Comparison of ENCODE assay signal across 1 cellular context in the genomic region with DNA sequence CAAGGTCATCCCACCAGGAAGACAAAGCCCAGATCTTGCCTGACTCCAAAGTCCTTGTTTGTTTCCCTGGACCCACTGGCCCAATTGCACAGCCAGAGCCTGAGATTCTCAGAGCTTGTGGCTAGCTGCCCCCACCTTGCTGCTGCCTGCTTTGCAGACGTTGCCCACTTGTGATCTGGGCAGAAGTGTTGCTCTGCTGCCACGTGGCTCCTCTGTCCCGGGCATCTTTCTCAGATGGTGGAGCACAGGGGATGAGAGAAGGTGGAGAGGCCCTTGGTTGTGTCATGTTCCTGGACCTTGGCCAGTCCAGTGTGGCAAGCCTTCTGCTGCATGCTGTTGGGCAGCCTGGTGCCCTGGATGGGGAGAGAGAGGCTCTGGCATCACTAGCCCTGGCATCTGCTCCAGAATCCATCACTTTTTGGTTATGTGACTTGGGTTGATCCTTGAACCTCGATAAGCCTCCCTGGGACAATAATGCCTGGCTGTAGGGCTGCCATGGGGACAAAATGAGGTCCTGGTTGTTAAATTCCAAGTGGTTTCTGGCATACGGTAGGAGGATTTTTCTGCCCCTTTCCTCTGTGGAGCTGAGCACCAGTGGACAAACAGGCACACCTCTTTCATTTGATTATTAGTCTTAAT.
A peak's percentile ranks its signal among the peaks of the same experiment; 100 is the strongest.
TF ChIP-seq lines count a peak whose summit lies in the region.

No MANE protein-coding gene starts in this region.

TF ChIP-seq in HepG2, 621 proteins besides CTCF, POLR2A, EP300 and RAD21 (continued from another document and continues in another):
- TF ChIP-seq, protein P1, sequence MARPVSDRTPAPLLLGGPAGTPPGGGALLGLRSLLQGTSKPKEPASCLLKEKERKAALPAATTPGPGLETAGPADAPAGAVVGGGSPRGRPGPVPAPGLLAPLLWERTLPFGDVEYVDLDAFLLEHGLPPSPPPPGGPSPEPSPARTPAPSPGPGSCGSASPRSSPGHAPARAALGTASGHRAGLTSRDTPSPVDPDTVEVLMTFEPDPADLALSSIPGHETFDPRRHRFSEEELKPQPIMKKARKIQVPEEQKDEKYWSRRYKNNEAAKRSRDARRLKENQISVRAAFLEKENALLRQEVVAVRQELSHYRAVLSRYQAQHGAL (CRISPR knock-in tag; IDR thresholded peaks at IDR 0.05; ENCODE audit: not compliant biosample characterization), result no peak
- peak; percentile 27; the same call in 1 of the 2 replicates for TF ChIP-seq POLR2AphosphoS5 (IDR thresholded peaks at IDR 0.05; ENCODE audit: low read depth, low read length)
- TF ChIP-seq RXRA (CRISPR knock-in tag; IDR thresholded peaks at IDR 0.05), result peak; percentile 46
- peak; percentile 64; the same call in 1 of the 2 replicates for TF ChIP-seq ZFP37 (CRISPR knock-in tag; IDR thresholded peaks at IDR 0.05; ENCODE audit: borderline replicate concordance)
- no peak for TF ChIP-seq SAFB2 (CRISPR knock-in tag; IDR thresholded peaks at IDR 0.05; ENCODE audit: borderline replicate concordance, low read depth)
- TF ChIP-seq, protein P2, sequence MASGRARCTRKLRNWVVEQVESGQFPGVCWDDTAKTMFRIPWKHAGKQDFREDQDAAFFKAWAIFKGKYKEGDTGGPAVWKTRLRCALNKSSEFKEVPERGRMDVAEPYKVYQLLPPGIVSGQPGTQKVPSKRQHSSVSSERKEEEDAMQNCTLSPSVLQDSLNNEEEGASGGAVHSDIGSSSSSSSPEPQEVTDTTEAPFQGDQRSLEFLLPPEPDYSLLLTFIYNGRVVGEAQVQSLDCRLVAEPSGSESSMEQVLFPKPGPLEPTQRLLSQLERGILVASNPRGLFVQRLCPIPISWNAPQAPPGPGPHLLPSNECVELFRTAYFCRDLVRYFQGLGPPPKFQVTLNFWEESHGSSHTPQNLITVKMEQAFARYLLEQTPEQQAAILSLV (CRISPR knock-in tag; IDR thresholded peaks at IDR 0.05; ENCODE audit: borderline replicate concordance), result 0 out of 2 replicates have a peak, but pooled peaks have one; percentile 37
- TF ChIP-seq, protein P3, sequence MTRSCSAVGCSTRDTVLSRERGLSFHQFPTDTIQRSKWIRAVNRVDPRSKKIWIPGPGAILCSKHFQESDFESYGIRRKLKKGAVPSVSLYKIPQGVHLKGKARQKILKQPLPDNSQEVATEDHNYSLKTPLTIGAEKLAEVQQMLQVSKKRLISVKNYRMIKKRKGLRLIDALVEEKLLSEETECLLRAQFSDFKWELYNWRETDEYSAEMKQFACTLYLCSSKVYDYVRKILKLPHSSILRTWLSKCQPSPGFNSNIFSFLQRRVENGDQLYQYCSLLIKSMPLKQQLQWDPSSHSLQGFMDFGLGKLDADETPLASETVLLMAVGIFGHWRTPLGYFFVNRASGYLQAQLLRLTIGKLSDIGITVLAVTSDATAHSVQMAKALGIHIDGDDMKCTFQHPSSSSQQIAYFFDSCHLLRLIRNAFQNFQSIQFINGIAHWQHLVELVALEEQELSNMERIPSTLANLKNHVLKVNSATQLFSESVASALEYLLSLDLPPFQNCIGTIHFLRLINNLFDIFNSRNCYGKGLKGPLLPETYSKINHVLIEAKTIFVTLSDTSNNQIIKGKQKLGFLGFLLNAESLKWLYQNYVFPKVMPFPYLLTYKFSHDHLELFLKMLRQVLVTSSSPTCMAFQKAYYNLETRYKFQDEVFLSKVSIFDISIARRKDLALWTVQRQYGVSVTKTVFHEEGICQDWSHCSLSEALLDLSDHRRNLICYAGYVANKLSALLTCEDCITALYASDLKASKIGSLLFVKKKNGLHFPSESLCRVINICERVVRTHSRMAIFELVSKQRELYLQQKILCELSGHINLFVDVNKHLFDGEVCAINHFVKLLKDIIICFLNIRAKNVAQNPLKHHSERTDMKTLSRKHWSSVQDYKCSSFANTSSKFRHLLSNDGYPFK (CRISPR knock-in tag; IDR thresholded peaks at IDR 0.05; ENCODE audit: borderline replicate concordance), result no peak
- TF ChIP-seq ZNF24 (IDR thresholded peaks at IDR 0.05), result no peak
- TF ChIP-seq GABPB1 (CRISPR knock-in tag; IDR thresholded peaks at IDR 0.05), result 0 out of 2 replicates have a peak, but pooled peaks have one; percentile 26
- TF ChIP-seq ZSCAN30 (CRISPR knock-in tag; IDR thresholded peaks at IDR 0.05), result no peak
- TF ChIP-seq ZNF496 (CRISPR knock-in tag; IDR thresholded peaks at IDR 0.05; ENCODE audit: insufficient replicate concordance), result no peak
- TF ChIP-seq SKI (IDR thresholded peaks at IDR 0.05; ENCODE audit: partially characterized antibody), result no peak
- TF ChIP-seq, protein P4, sequence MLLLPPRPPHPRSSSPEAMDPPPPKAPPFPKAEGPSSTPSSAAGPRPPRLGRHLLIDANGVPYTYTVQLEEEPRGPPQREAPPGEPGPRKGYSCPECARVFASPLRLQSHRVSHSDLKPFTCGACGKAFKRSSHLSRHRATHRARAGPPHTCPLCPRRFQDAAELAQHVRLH (CRISPR knock-in tag; IDR thresholded peaks at IDR 0.05; ENCODE audit: borderline replicate concordance, low read depth), result peak; percentile 32; the same call in 1 of the 2 replicates
- no peak for TF ChIP-seq ZNF777 (CRISPR knock-in tag; IDR thresholded peaks at IDR 0.05)
- no peak for TF ChIP-seq MEIS1 (CRISPR knock-in tag; IDR thresholded peaks at IDR 0.05; ENCODE audit: borderline replicate concordance)
- no peak for TF ChIP-seq SCMH1 (CRISPR knock-in tag; IDR thresholded peaks at IDR 0.05; ENCODE audit: borderline replicate concordance)
- no peak for TF ChIP-seq ARHGAP35 (CRISPR knock-in tag; IDR thresholded peaks at IDR 0.05; ENCODE audit: borderline replicate concordance)
- TF ChIP-seq, protein P5, sequence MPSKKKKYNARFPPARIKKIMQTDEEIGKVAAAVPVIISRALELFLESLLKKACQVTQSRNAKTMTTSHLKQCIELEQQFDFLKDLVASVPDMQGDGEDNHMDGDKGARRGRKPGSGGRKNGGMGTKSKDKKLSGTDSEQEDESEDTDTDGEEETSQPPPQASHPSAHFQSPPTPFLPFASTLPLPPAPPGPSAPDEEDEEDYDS (CRISPR knock-in tag; IDR thresholded peaks at IDR 0.05), result 0 out of 2 replicates have a peak, but pooled peaks have one; percentile 29
- no peak for TF ChIP-seq KDM2A (CRISPR knock-in tag; IDR thresholded peaks at IDR 0.05; ENCODE audit: borderline replicate concordance, low read depth)
- TF ChIP-seq ZNF367 (CRISPR knock-in tag; IDR thresholded peaks at IDR 0.05; ENCODE audit: borderline replicate concordance), result no peak
- TF ChIP-seq SMAD3 (CRISPR knock-in tag; IDR thresholded peaks at IDR 0.05), result peak; percentile 55; the same call in 1 of the 2 replicates
- TF ChIP-seq PRPF4 (IDR thresholded peaks at IDR 0.05; ENCODE audit: low read depth, low read length, poor library complexity, severe bottlenecking), result no peak
- TF ChIP-seq, protein P6, sequence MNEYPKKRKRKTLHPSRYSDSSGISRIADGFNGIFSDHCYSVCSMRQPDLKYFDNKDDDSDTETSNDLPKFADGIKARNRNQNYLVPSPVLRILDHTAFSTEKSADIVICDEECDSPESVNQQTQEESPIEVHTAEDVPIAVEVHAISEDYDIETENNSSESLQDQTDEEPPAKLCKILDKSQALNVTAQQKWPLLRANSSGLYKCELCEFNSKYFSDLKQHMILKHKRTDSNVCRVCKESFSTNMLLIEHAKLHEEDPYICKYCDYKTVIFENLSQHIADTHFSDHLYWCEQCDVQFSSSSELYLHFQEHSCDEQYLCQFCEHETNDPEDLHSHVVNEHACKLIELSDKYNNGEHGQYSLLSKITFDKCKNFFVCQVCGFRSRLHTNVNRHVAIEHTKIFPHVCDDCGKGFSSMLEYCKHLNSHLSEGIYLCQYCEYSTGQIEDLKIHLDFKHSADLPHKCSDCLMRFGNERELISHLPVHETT (CRISPR knock-in tag; conservative IDR thresholded peaks at IDR 0.05), result no peak
- TF ChIP-seq ZNF879 (CRISPR knock-in tag; IDR thresholded peaks at IDR 0.05), result no peak
- peak; percentile 41; the same call in 1 of the 2 replicates for TF ChIP-seq THAP11 (CRISPR knock-in tag; IDR thresholded peaks at IDR 0.05)
- no peak for TF ChIP-seq RORA (CRISPR knock-in tag; IDR thresholded peaks at IDR 0.05)
- TF ChIP-seq DNMT1 (CRISPR knock-in tag; IDR thresholded peaks at IDR 0.05), result peak; percentile 69; the same call in 1 of the 2 replicates
- TF ChIP-seq, protein P7, sequence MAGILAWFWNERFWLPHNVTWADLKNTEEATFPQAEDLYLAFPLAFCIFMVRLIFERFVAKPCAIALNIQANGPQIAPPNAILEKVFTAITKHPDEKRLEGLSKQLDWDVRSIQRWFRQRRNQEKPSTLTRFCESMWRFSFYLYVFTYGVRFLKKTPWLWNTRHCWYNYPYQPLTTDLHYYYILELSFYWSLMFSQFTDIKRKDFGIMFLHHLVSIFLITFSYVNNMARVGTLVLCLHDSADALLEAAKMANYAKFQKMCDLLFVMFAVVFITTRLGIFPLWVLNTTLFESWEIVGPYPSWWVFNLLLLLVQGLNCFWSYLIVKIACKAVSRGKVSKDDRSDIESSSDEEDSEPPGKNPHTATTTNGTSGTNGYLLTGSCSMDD (CRISPR knock-in tag; IDR thresholded peaks at IDR 0.05), result no peak
- TF ChIP-seq, protein P8, sequence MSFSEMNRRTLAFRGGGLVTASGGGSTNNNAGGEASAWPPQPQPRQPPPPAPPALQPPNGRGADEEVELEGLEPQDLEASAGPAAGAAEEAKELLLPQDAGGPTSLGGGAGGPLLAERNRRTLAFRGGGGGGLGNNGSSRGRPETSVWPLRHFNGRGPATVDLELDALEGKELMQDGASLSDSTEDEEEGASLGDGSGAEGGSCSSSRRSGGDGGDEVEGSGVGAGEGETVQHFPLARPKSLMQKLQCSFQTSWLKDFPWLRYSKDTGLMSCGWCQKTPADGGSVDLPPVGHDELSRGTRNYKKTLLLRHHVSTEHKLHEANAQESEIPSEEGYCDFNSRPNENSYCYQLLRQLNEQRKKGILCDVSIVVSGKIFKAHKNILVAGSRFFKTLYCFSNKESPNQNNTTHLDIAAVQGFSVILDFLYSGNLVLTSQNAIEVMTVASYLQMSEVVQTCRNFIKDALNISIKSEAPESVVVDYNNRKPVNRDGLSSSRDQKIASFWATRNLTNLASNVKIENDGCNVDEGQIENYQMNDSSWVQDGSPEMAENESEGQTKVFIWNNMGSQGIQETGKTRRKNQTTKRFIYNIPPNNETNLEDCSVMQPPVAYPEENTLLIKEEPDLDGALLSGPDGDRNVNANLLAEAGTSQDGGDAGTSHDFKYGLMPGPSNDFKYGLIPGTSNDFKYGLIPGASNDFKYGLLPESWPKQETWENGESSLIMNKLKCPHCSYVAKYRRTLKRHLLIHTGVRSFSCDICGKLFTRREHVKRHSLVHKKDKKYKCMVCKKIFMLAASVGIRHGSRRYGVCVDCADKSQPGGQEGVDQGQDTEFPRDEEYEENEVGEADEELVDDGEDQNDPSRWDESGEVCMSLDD (CRISPR knock-in tag; IDR thresholded peaks at IDR 0.05; ENCODE audit: borderline replicate concordance), result no peak
- no peak for TF ChIP-seq ZNF567 (CRISPR knock-in tag; IDR thresholded peaks at IDR 0.05; ENCODE audit: borderline replicate concordance)
- no peak for TF ChIP-seq ZNF737 (CRISPR knock-in tag; IDR thresholded peaks at IDR 0.05; ENCODE audit: borderline replicate concordance)
- no peak for TF ChIP-seq NFRKB (IDR thresholded peaks at IDR 0.05)
- TF ChIP-seq, protein P9, sequence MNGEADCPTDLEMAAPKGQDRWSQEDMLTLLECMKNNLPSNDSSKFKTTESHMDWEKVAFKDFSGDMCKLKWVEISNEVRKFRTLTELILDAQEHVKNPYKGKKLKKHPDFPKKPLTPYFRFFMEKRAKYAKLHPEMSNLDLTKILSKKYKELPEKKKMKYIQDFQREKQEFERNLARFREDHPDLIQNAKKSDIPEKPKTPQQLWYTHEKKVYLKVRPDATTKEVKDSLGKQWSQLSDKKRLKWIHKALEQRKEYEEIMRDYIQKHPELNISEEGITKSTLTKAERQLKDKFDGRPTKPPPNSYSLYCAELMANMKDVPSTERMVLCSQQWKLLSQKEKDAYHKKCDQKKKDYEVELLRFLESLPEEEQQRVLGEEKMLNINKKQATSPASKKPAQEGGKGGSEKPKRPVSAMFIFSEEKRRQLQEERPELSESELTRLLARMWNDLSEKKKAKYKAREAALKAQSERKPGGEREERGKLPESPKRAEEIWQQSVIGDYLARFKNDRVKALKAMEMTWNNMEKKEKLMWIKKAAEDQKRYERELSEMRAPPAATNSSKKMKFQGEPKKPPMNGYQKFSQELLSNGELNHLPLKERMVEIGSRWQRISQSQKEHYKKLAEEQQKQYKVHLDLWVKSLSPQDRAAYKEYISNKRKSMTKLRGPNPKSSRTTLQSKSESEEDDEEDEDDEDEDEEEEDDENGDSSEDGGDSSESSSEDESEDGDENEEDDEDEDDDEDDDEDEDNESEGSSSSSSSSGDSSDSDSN (CRISPR knock-in tag; IDR thresholded peaks at IDR 0.05), result no peak; the same call in 1 of the 2 replicates
- peak; percentile 43; the same call in 1 of the 2 replicates for TF ChIP-seq TBX2 (CRISPR knock-in tag; IDR thresholded peaks at IDR 0.05; ENCODE audit: borderline replicate concordance)
- no peak for TF ChIP-seq CAMTA2 (CRISPR knock-in tag; IDR thresholded peaks at IDR 0.05; ENCODE audit: borderline replicate concordance)
- TF ChIP-seq, protein P10, sequence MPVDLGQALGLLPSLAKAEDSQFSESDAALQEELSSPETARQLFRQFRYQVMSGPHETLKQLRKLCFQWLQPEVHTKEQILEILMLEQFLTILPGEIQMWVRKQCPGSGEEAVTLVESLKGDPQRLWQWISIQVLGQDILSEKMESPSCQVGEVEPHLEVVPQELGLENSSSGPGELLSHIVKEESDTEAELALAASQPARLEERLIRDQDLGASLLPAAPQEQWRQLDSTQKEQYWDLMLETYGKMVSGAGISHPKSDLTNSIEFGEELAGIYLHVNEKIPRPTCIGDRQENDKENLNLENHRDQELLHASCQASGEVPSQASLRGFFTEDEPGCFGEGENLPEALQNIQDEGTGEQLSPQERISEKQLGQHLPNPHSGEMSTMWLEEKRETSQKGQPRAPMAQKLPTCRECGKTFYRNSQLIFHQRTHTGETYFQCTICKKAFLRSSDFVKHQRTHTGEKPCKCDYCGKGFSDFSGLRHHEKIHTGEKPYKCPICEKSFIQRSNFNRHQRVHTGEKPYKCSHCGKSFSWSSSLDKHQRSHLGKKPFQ (CRISPR knock-in tag; IDR thresholded peaks at IDR 0.05; ENCODE audit: insufficient replicate concordance), result no peak
- TF ChIP-seq, protein P11, sequence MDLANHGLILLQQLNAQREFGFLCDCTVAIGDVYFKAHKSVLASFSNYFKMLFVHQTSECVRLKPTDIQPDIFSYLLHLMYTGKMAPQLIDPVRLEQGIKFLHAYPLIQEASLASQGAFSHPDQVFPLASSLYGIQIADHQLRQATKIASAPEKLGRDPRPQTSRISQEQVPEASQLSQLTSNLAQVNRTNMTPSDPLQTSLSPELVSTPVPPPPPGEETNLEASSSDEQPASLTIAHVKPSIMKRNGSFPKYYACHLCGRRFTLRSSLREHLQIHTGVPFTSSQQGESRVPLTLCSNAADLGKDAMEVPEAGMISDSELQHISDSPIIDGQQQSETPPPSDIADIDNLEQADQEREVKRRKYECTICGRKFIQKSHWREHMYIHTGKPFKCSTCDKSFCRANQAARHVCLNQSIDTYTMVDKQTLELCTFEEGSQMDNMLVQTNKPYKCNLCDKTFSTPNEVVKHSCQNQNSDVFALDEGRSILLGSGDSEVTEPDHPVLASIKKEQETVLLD (CRISPR knock-in tag; IDR thresholded peaks at IDR 0.05; ENCODE audit: low read depth), result no peak
- no peak for TF ChIP-seq GLI4 (CRISPR knock-in tag; IDR thresholded peaks at IDR 0.05; ENCODE audit: borderline replicate concordance)
- TF ChIP-seq RNF2 (conservative IDR thresholded peaks at IDR 0.05; ENCODE audit: low read depth), result no peak
- TF ChIP-seq ATF7 (IDR thresholded peaks at IDR 0.05), result no peak
- TF ChIP-seq ATF7 (CRISPR knock-in tag; IDR thresholded peaks at IDR 0.05), result no peak
- TF ChIP-seq, protein P12, sequence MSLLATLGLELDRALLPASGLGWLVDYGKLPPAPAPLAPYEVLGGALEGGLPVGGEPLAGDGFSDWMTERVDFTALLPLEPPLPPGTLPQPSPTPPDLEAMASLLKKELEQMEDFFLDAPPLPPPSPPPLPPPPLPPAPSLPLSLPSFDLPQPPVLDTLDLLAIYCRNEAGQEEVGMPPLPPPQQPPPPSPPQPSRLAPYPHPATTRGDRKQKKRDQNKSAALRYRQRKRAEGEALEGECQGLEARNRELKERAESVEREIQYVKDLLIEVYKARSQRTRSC (CRISPR knock-in tag; IDR thresholded peaks at IDR 0.05; ENCODE audit: low read depth), result no peak
- no peak for TF ChIP-seq ZKSCAN8 (CRISPR knock-in tag; IDR thresholded peaks at IDR 0.05; ENCODE audit: borderline replicate concordance)
